In genomic region chr3:158794936-158795518, GRCh38 we compare ENCODE assay signal across 9 cellular contexts. TPM values are rescaled to one million over a fixed set of nuclear protein-coding genes. Genes with fewer than 3 reads are reported as not detected.
DNase-seq lines count a peak whose midpoint lies in the region; ATAC-seq and TF ChIP-seq lines count a peak whose summit lies in the region.
"Had no signal": no experiment of that assay in that cellular context is flagged by ENCODE, and none has a peak within 500 bp of the region (broad histone marks: within the 10 kb centered on the region; RNA-seq: fewer than 3 reads in every experiment).

No MANE protein-coding gene starts in this region.

- H3K36me3 ChIP-seq in PC-3 (ENCODE audit: low read depth, low read length), result no peaks in the 10 kb centered on the region
- H3K36me3 ChIP-seq in gastrocnemius medialis, result no peaks in the 10 kb centered on the region
- no peaks in the 10 kb centered on the region for H3K36me3 ChIP-seq in MG63
- H3K36me3 ChIP-seq: HAP-1 had no signal

- peak; percentile 35 for DNase-seq in AG08395 (ENCODE audit: low spot score)
- no peak for DNase-seq in GM13977 (ENCODE audit: low spot score)
- DNase-seq in PC-3, result peak; percentile 68
- DNase-seq in epithelial cell of esophagus (ENCODE audit: low read depth), result peak; percentile 75
- DNase-seq in gastrocnemius medialis, result no peak
- no peak for DNase-seq in MG63
- DNase-seq in cerebellum (ENCODE audit: low spot score), result no peak

- H3K4me1 ChIP-seq in PC-3 (ENCODE audit: insufficient read depth, low read length) (peaks cover 26% of the 10 kb centered on the region), gastrocnemius medialis (peaks cover 0 to 4% of the 10 kb centered on the region in 2 donors)
- H3K4me1 ChIP-seq: HAP-1 had no signal

- ATAC-seq in HG03342 (IDR thresholded peaks at IDR 0.05; ENCODE audit: unreplicated experiment), result peak; percentile 73
- peak; percentile 60 for ATAC-seq in PC-3
- ATAC-seq in gastrocnemius medialis, result no peak

- H3K27ac ChIP-seq in PC-3 (ENCODE audit: low read length), result no peak overlapping the region
- no peak overlapping the region for H3K27ac ChIP-seq in gastrocnemius medialis

- intact Hi-C loops in PC-3 (cut with micrococcal nuclease) (loop anchor here (5.0 kb wide), 1 partner anchor 323 kb away; no protein-coding TSS in a partner anchor), gastrocnemius medialis (cut with DNase I; ENCODE audit: low total_unique reads) (loop anchor here (5.0 kb wide), 1 partner anchor 138 kb away; no protein-coding TSS in a partner anchor)

- H3K9ac ChIP-seq in PC-3 (ENCODE audit: low read length), result no peak overlapping the region

- H2AFZ ChIP-seq in PC-3 (ENCODE audit: low read length), result no peak overlapping the region

- no TSS peak for BruUV-seq in PC-3 (replicated peaks; lab: Mats Ljungman, UMichigan)

- H3K9me2 ChIP-seq in PC-3 (replicated peaks; ENCODE audit: low read length), result no peaks in the 10 kb centered on the region

- no peak overlapping the region for H3K4me2 ChIP-seq in PC-3 (ENCODE audit: low read length)

- H3K27me3 ChIP-seq in PC-3 (ENCODE audit: low read length) (no peaks in the 10 kb centered on the region), gastrocnemius medialis (no peaks in the 10 kb centered on the region), MG63 (no peaks in the 10 kb centered on the region)

- H3K4me3 ChIP-seq in PC-3 (ENCODE audit: low read length) (no peak overlapping the region), epithelial cell of esophagus (ENCODE audit: low read length) (no peak overlapping the region), gastrocnemius medialis (no peak overlapping the region), MG63 (no peak overlapping the region)
- H3K4me3 ChIP-seq: HAP-1 had no signal

- POLR2A ChIA-PET in PC-3 (lab: Charles Lee; ENCODE audit: unreplicated experiment), result no interaction called here

- H3F3A ChIP-seq in PC-3 (ENCODE audit: low read length, unreplicated experiment), result peaks cover 3% of the 10 kb centered on the region

- no peaks in the 10 kb centered on the region for H4K20me1 ChIP-seq in PC-3 (ENCODE audit: low read length)

- CTCF ChIA-PET in PC-3 (lab: Charles Lee), result interaction anchor here (0.6 kb wide), 2 partner anchors 168 to 640 kb away, joined by 3 read pairs; no protein-coding TSS in a partner anchor

- no peak for TF ChIP-seq POLR2A in gastrocnemius medialis (IDR thresholded peaks at IDR 0.05)

- in situ Hi-C loops in GM13977 (cut with MboI; ENCODE audit: low pct_unique_long_range_greater_than_20kb, low sequenced_read_pairs, unreplicated experiment), result loop anchor here (10.0 kb wide), 1 partner anchor 70 kb away; no protein-coding TSS in a partner anchor
- in situ Hi-C loops in gastrocnemius medialis (cut with MboI; ENCODE audit: low sequenced_read_pairs in 4 of 4), result loop anchor here (5.0 to 25.0 kb wide), 4 partner anchors 68 to 133 kb away; partner anchors contain the start of gene LXN (in 1 of the 4)

- H3K9me3 ChIP-seq in PC-3 (ENCODE audit: low read length) (no peaks in the 10 kb centered on the region), gastrocnemius medialis (no peaks in the 10 kb centered on the region), MG63 (no peaks in the 10 kb centered on the region)
- H3K9me3 ChIP-seq: HAP-1 had no signal

- TF ChIP-seq CTCF in GM13977 (IDR thresholded peaks at IDR 0.05; ENCODE audit: extremely low read depth, insufficient read depth, missing control alignments) (peak; percentile 64), PC-3 (conservative IDR thresholded peaks at IDR 0.05; ENCODE audit: low read depth, low read length) (peak; percentile 80), epithelial cell of esophagus (IDR thresholded peaks at IDR 0.05; ENCODE audit: insufficient read depth, low read depth, low read length, missing control alignments) (peak; percentile 73), gastrocnemius medialis (IDR thresholded peaks at IDR 0.05 in 4 of 5, conservative IDR thresholded peaks at IDR 0.05 in 1 of 5) (peak in 3 of 5 experiments; percentile 22 to 49 (median 35))

- no peaks in the 10 kb centered on the region for H3K79me2 ChIP-seq in PC-3 (ENCODE audit: low read length)

RNA-seq across cellular contexts. Expression of gene MFSD1, which starts 6.8 kb away (rescaled TPM):
- total RNA-seq in PC-3 (2014; rRNA removed) (45.2 and 45.3 TPM in 2 replicates), gastrocnemius medialis (10 to 100 TPM; 18.6 to 33.5 (median 25.2) TPM), cerebellum (51.4 TPM)
- 122 and 152 TPM in 2 replicates for total RNA-seq in MG63 (2014; rRNA removed; shearing (Covaris generic); ENCODE audit: low replicate concordance)

Comparison
In these comparisons a context has a peak if more than half of its experiments do, and no peak if none do; other contexts are left out.
1. DNase-seq: peak in AG08395 (single experiment), PC-3 (single experiment) and epithelial cell of esophagus (single experiment); none in GM13977 (single experiment), gastrocnemius medialis (0 of 2), MG63 (single experiment) and cerebellum (single experiment).
2. ATAC-seq: peak in HG03342 (single experiment) and PC-3 (single experiment); none in gastrocnemius medialis (0 of 2).
3. Peak in every context shown above with its lines, with median percentiles within 50 percentile points of each other: CTCF ChIP-seq.